Comparison of ENCODE assay signal across 8 cellular contexts in the genomic region with DNA sequence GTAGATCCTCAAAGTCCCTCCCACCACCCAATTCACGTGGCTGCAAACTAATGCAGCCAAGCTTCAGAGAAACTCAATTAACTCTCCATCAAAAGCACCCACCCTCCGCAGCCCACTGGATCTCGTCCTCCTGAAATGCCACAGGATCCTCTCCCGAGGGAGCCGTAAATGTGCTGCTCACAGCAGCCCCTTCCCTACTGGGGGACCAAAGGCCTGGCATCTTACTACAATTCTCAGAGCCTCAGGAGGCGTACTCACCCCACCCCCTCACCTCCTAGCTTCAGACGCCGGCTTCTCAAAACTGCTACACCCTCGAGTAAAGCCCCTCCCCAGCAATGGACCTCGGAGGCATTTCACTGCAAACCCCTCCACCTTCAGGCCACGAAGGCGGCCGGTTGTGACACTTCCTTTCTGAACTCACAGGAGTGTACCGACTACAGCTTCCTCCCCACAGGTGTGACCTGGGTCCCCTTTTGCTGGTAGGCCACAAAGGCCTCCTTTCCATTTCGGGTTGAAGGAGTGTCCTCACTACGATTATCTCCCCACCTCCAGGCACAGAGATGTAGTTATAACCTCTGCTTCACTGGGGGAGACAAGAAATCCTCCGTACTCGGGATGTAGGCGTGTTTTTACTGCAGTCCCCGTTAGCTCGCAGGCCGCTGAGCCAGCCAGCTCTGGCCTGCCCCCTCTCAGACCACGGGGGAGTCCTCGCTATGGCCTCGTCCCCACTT. TPM values are rescaled to one million over a fixed set of nuclear protein-coding genes. Genes with fewer than 3 reads are reported as not detected.
A peak's percentile ranks its signal among the peaks of the same experiment; 100 is the strongest.
DNase-seq lines count a peak whose midpoint lies in the region; ATAC-seq and TF ChIP-seq lines count a peak whose summit lies in the region.

No MANE protein-coding gene starts in this region.

- in situ Hi-C loops in G401 (cut with HindIII; ENCODE audit: low sequenced_read_pairs), result no loop called here

- peak overlapping the region; percentile 77 for H4K5ac ChIP-seq in H9 (ENCODE audit: insufficient read length, low read depth, low read length)

- intact Hi-C loops in body of pancreas (cut with DNase I), result no loop called here

- H3K27ac Mint-ChIP-seq in H9, result peak overlapping the region; percentile 99 to 100 (median 99)

- H3T11ph ChIP-seq in H9 (ENCODE audit: low read length), result no peak overlapping the region

- no peak for TF ChIP-seq CTCF in GM10266 (IDR thresholded peaks at IDR 0.05; ENCODE audit: control insufficient read depth, insufficient read depth, low read depth, missing control alignments)
- TF ChIP-seq CTCF in H9 (conservative IDR thresholded peaks at IDR 0.05), result no peak
- no peak; the same call in 1 of the 2 replicates for TF ChIP-seq CTCF in MM.1S (IDR thresholded peaks at IDR 0.05; ENCODE audit: low read length)
- no peak for TF ChIP-seq CTCF in body of pancreas (IDR thresholded peaks at IDR 0.05)

- TF ChIP-seq POLR2A in body of pancreas (IDR thresholded peaks at IDR 0.05), result no peak

- DNase-seq in GM10266 (ENCODE audit: extremely low spot score) (peak; percentile 46), H9 (peak; percentile 52), MM.1S (peak; percentile 65), UCSD-AML1 (lab: John Stamatoyannopoulos, UW; ENCODE audit: unreplicated experiment) (peak; percentile 39), body of pancreas (peak; percentile 38 to 63 (median 50)), islet precursor cell (peak; percentile 70), G401 (ENCODE audit: low spot score) (no peak)
- DNase-seq in stimulated activated CD4-positive, alpha-beta T cell treated with anti-CD3 and anti-CD28 coated beads, Interleukin-1b, Interleukin-23, amount 100 ng/mL, for 24 hours (ENCODE audit: low read depth in 4 of 4, low spot score in 1 of 4), result peak; percentile 23 to 34 (median 28)

- H4K20me1 ChIP-seq in H9 (ENCODE audit: control insufficient read depth, insufficient read depth, insufficient read length), result no peaks in the 10 kb centered on the region
- H4K20me1 ChIP-seq in MM.1S (ENCODE audit: insufficient read depth, low read length), result peaks cover 45% of the 10 kb centered on the region

- H3K79me2 ChIP-seq in H9 (ENCODE audit: insufficient read depth, low read length) (peaks cover 49% of the 10 kb centered on the region), MM.1S (ENCODE audit: low read length) (peaks cover 58% of the 10 kb centered on the region)

- H2AFZ ChIP-seq in H9 (ENCODE audit: low read length), result no peak overlapping the region
- peak overlapping the region; percentile 47 for H2AFZ ChIP-seq in MM.1S (ENCODE audit: low read length)

- H2BK5ac ChIP-seq in H9 (ENCODE audit: insufficient read length, low read length), result peak overlapping the region; percentile 37

- H3K4me1 ChIP-seq in H9 (ENCODE audit: insufficient read depth, low read length) (no peaks in the 10 kb centered on the region; the same call in 1 of the 2 replicates), MM.1S (ENCODE audit: low read length) (peaks cover 31% of the 10 kb centered on the region), body of pancreas (peaks cover 38% of the 10 kb centered on the region)

- H3K56ac ChIP-seq in H9 (ENCODE audit: insufficient read length, low read depth, low read length), result peak overlapping the region; percentile 53

- peak overlapping the region; percentile 34 for H3K27ac ChIP-seq in H9 (ENCODE audit: insufficient read length, low read depth, low read length)
- H3K27ac ChIP-seq in MM.1S (ENCODE audit: low read length), result peak overlapping the region; percentile 80
- peak overlapping the region; percentile 93 to 96 (median 96) for H3K27ac ChIP-seq in body of pancreas

- H3K36me3 ChIP-seq in MM.1S (replicated peaks; ENCODE audit: insufficient read depth, low read length) (no peaks in the 10 kb centered on the region), body of pancreas (replicated peaks in 1 of 2; ENCODE audit: insufficient read depth in 1 of 2, low read depth in 2 of 2) (no peaks in the 10 kb centered on the region)

- H4K8ac ChIP-seq in H9 (replicated peaks; ENCODE audit: insufficient read length, low read depth, low read length), result no peak overlapping the region

- peaks cover 9% of the 10 kb centered on the region for H3K23me2 ChIP-seq in H9 (ENCODE audit: insufficient read length, low read depth, low read length, poor library complexity, severe bottlenecking)

- peak overlapping the region; percentile 88 for H3K4me2 ChIP-seq in H9 (ENCODE audit: insufficient read depth, insufficient read length, low read length)
- peak overlapping the region; percentile 82 for H3K4me2 ChIP-seq in MM.1S (ENCODE audit: low read depth, low read length)

- H2BK20ac ChIP-seq in H9 (ENCODE audit: low read depth, low read length, poor library complexity, severe bottlenecking), result no peak overlapping the region

- ATAC-seq in body of pancreas, result peak; percentile 44

- WGBS in H9 (ENCODE audit: extremely low coverage, insufficient read length, low lambda C conversion rate), result no CpG with 5 or more reads among the region's 25 CpGs
- 0 to 1% methylated on average over 15 to 25 of the region's 25 CpGs for WGBS in body of pancreas, 2 donors

- H3K9ac ChIP-seq in H9 (ENCODE audit: extremely low read depth, insufficient read length, low read length), result peak overlapping the region; percentile 98
- H3K9ac ChIP-seq in MM.1S (ENCODE audit: low read length), result peak overlapping the region; percentile 96

- peaks cover 27% of the 10 kb centered on the region for H3F3A ChIP-seq in MM.1S (ENCODE audit: insufficient read depth, low read length)

- peak overlapping the region; percentile 98 for H3K14ac ChIP-seq in H9 (ENCODE audit: insufficient read depth, low read length)

- peak overlapping the region; percentile 96 to 99 for H3K4me3 Mint-ChIP-seq in H9

- peak overlapping the region; percentile 4; the same call in 1 of the 2 replicates for H3K4ac ChIP-seq in H9 (ENCODE audit: low read depth, low read length)

- H2BK12ac ChIP-seq in H9 (ENCODE audit: insufficient read length, low read depth, low read length), result no peak overlapping the region

- H3K9me3 Mint-ChIP-seq in H9, result no peaks in the 10 kb centered on the region; a peak in 2 of 5 replicates

- peak overlapping the region; percentile 96 for H3K18ac ChIP-seq in H9 (ENCODE audit: insufficient read length, low read depth, low read length)

- H3K4me3 ChIP-seq in MM.1S (ENCODE audit: low read length), result peak overlapping the region; percentile 92
- peak overlapping the region; percentile 39 to 45 for H3K4me3 ChIP-seq in body of pancreas

- peak overlapping the region; percentile 21 for H4K91ac ChIP-seq in H9 (ENCODE audit: insufficient read length, low read depth, low read length)

- peaks cover 6 to 11% (median 10%) of the 10 kb centered on the region in 3 experiments; a peak in 6 of 7 replicates for H3K36me3 Mint-ChIP-seq in H9 (ENCODE audit: insufficient read depth in 1 of 3, low read depth in 3 of 3)

- no peak overlapping the region for H2AK5ac ChIP-seq in H9 (ENCODE audit: insufficient read length, low read length)

- no peak overlapping the region for H3K23ac ChIP-seq in H9 (ENCODE audit: insufficient read length, low read depth, low read length)

- H3K4me1 Mint-ChIP-seq in H9, result peaks cover 40 to 42% of the 10 kb centered on the region in 2 experiments

- H3K79me1 ChIP-seq in H9 (ENCODE audit: insufficient read depth, low read depth, low read length, poor library complexity, severe bottlenecking), result no peaks in the 10 kb centered on the region

- H3K9me3 ChIP-seq in H9 (ENCODE audit: control insufficient read depth, low read depth, low read length), result no peaks in the 10 kb centered on the region
- H3K9me3 ChIP-seq in MM.1S (replicated peaks; ENCODE audit: insufficient read depth, low read length), result no peaks in the 10 kb centered on the region
- no peaks in the 10 kb centered on the region for H3K9me3 ChIP-seq in body of pancreas

- H3K9me2 ChIP-seq in MM.1S (replicated peaks; ENCODE audit: insufficient read depth, low read length), result no peaks in the 10 kb centered on the region

- no peak overlapping the region for H2BK120ac ChIP-seq in H9 (ENCODE audit: low read depth, low read length, poor library complexity, severe bottlenecking)

- no peak overlapping the region for H2BK15ac ChIP-seq in H9 (ENCODE audit: low read depth, low read length)

- H3K27me3 Mint-ChIP-seq in H9 (ENCODE audit: low read depth), result no peaks in the 10 kb centered on the region

- H3K27me3 ChIP-seq in H9 (ENCODE audit: insufficient read depth, low read length) (no peaks in the 10 kb centered on the region), MM.1S (replicated peaks; ENCODE audit: insufficient read depth, low read length) (no peaks in the 10 kb centered on the region), body of pancreas (no peaks in the 10 kb centered on the region)

RNA-seq across cellular contexts. Expression of a gene that starts 0.7 kb away (rescaled TPM):
- 152 and 155 TPM in 2 replicates for total RNA-seq in H9 (2021)
- 10 to 100 TPM; 87.3 to 93.9 TPM for total RNA-seq in body of pancreas
- total RNA-seq in G401 (2014; rRNA removed; shearing (Covaris generic)), result 49.2 and 87.2 TPM in 2 replicates

RNA-seq across cellular contexts. Expression of a gene that starts 0.7 kb away (rescaled TPM):
- total RNA-seq in H9 (2021) (260 TPM in 2 replicates), body of pancreas (10 to 100 TPM; 14.8 to 22.3 TPM)
- total RNA-seq in G401 (2014; rRNA removed; shearing (Covaris generic)), result 72.7 and 80.0 TPM in 2 replicates

RNA-seq across cellular contexts. Expression of a gene that starts 35.2 kb away (rescaled TPM):
- total RNA-seq in H9 (2021) (24.4 and 26.6 TPM in 2 replicates), body of pancreas (10 to 100 TPM; 15.8 to 22.1 TPM)
- total RNA-seq in G401 (2014; rRNA removed; shearing (Covaris generic)), result 77.7 and 89.4 TPM in 2 replicates

RNA-seq across cellular contexts. Expression of a gene that starts 35.2 kb away (rescaled TPM):
- total RNA-seq in H9 (2021), result 204 and 207 TPM in 2 replicates
- 100 to 1,000 TPM in 1 of 2 donors, 10 to 100 TPM in 1; 55.0 to 192 TPM for total RNA-seq in body of pancreas
- total RNA-seq in G401 (2014; rRNA removed; shearing (Covaris generic)), result 152 and 320 TPM in 2 replicates

RNA-seq across cellular contexts. Expression of a gene that starts 48.3 kb away (rescaled TPM):
- total RNA-seq in H9 (2021), result 4.9 and 5.3 TPM in 2 replicates
- 10 to 100 TPM; 17.9 to 22.1 TPM for total RNA-seq in body of pancreas
- 8.0 and 12.7 TPM in 2 replicates for total RNA-seq in G401 (2014; rRNA removed; shearing (Covaris generic))

Comparison
In these comparisons a context has a peak if more than half of its experiments do, and no peak if none do; other contexts are left out.
1. H3K27ac ChIP-seq: peak in every context shown above with its lines; median percentile 96 in body of pancreas; 80 in MM.1S; 34 in H9.